Comparison of ENCODE assay signal across 9 cellular contexts in the genomic region with DNA sequence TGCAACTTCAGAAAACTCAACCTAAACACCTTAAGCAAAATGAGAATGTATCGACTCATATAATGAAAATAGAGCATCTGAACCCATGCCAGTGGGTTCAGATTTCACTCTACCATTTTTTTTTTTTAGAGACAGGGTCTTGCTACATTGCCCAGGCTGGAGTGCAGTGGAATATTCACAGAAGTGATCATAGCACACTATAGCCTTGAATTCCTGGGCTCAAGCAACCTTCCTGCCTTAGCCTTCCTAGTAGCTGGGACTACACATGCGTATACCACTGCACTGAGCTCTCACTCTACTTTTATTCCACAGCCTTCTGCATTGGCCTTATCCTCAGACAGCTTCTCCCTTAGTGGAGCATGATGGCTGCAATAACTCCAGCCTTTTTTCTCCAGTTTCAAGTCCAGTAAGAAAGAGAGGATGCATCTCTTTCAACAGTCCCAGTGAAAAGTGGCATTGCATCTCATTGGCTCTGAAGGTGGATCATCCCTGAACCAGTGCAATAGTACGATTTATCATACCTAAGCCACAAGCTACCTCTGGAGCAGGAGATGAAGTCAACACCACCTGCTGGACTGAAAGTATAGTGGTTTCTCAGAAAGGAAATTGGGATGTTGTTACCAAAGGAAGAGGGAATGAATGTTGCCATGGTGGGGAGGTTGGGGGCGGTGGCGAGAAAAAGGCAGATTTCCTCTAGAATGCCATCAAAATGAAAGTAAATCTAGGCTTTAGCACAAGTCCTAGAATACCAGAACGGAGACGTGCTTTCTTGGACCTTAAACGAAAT. TPM values are rescaled to one million over a fixed set of nuclear protein-coding genes. Genes with fewer than 3 reads are reported as not detected.
DNase-seq lines count a peak whose midpoint lies in the region; ATAC-seq and TF ChIP-seq lines count a peak whose summit lies in the region.
"Had no signal": no experiment of that assay in that cellular context is flagged by ENCODE, and none has a peak within 500 bp of the region (broad histone marks: within the 10 kb centered on the region; RNA-seq: fewer than 3 reads in every experiment).

No MANE protein-coding gene starts in this region.

- DNase-seq in NCI-H146 treated with DMSO at 0.1 percent for 48 hours (lab: John Stamatoyannopoulos, UW; ENCODE audit: unreplicated experiment) (peak; percentile 10), NCI-H146 (lab: John Stamatoyannopoulos, UW) (no peak), Panc1 (ENCODE audit: low read depth, low spot score) (no peak), fibroblast of pulmonary artery (ENCODE audit: low read depth) (no peak), COR-L47 (lab: John Stamatoyannopoulos, UW) (no peak)
- DNase-seq: NCI-H1694 treated with DMSO at 0.1 percent for 48 hours had no signal

- no peaks in the 10 kb centered on the region for H3K9me3 ChIP-seq in Panc1 (ENCODE audit: control insufficient read depth, insufficient read depth, low read depth, low read length)
- no peaks in the 10 kb centered on the region for H3K9me3 ChIP-seq in stomach smooth muscle (ENCODE audit: control insufficient read depth in 2 of 2, low read length in 2 of 2)

- H3K4me1 ChIP-seq in Panc1 (ENCODE audit: control insufficient read depth, insufficient read depth, low read length) (no peaks in the 10 kb centered on the region), stomach smooth muscle (ENCODE audit: control insufficient read depth, insufficient read depth, low read length) (peaks cover 27% of the 10 kb centered on the region)

- H3K27ac ChIP-seq in Panc1 (ENCODE audit: low read length) (no peak overlapping the region), stomach smooth muscle (ENCODE audit: low read length) (peak overlapping the region; percentile 85)

- no TSS peak for BruUV-seq in Panc1 (replicated peaks; lab: Mats Ljungman, UMichigan)

- H3K27me3 ChIP-seq in Panc1 (ENCODE audit: control insufficient read depth, insufficient read depth, low read length) (no peaks in the 10 kb centered on the region), stomach smooth muscle (ENCODE audit: control insufficient read depth in 1 of 2, insufficient read depth in 2 of 2, low read length in 2 of 2) (no peaks in the 10 kb centered on the region)

- no peaks in the 10 kb centered on the region for H3K36me3 ChIP-seq in Panc1 (ENCODE audit: control insufficient read depth, insufficient read depth, low read length)
- H3K36me3 ChIP-seq in stomach smooth muscle (ENCODE audit: control insufficient read depth in 2 of 2, insufficient read depth in 2 of 2, low read length in 2 of 2) = no peaks in the 10 kb centered on the region

- intact Hi-C loops in Panc1 (cut with micrococcal nuclease; ENCODE audit: unreplicated experiment) = no loop called here

- H3K4me3 ChIP-seq in Panc1 (ENCODE audit: low read depth in 2 of 2, low read length in 2 of 2) (no peak overlapping the region), fibroblast of pulmonary artery (replicated peaks; ENCODE audit: low read depth, low read length) (no peak overlapping the region), stomach smooth muscle (ENCODE audit: low read length in 2 of 2) (no peak overlapping the region)

- CTCF ChIA-PET in Panc1 (lab: Charles Lee) = no interaction called here

- ATAC-seq in Panc1 (no peak), HG02938 (IDR thresholded peaks at IDR 0.05; ENCODE audit: unreplicated experiment) (no peak), GM19397 (IDR thresholded peaks at IDR 0.05; ENCODE audit: unreplicated experiment) (no peak)

- in situ Hi-C loops in Panc1 (cut with HindIII; ENCODE audit: low pct_unique_long_range_greater_than_20kb, low sequenced_read_pairs) = no loop called here

- POLR2A ChIA-PET in Panc1 (lab: Charles Lee) = interaction anchor here (0.7 kb wide), 1 partner anchor 9 kb away, joined by 4 read pairs; no protein-coding TSS in a partner anchor

- peak overlapping the region in 1 of 2 donors; percentile 83 for H3K9ac ChIP-seq in stomach smooth muscle (ENCODE audit: low read length in 2 of 2)

- TF ChIP-seq CTCF in Panc1 (IDR thresholded peaks at IDR 0.05) (peak; percentile 38), fibroblast of pulmonary artery (IDR thresholded peaks at IDR 0.05; ENCODE audit: low read length, missing control alignments) (peak; percentile 42)

RNA-seq across cellular contexts. Expression of gene SOD3, which starts 2.0 kb away (rescaled TPM):
- total RNA-seq in Panc1 (2021; ENCODE audit: unreplicated experiment) = 1.0 TPM
- polyA plus RNA-seq in Panc1 (2012; ENCODE audit: insufficient read length) = 0.86 TPM
